In the genomic region with DNA sequence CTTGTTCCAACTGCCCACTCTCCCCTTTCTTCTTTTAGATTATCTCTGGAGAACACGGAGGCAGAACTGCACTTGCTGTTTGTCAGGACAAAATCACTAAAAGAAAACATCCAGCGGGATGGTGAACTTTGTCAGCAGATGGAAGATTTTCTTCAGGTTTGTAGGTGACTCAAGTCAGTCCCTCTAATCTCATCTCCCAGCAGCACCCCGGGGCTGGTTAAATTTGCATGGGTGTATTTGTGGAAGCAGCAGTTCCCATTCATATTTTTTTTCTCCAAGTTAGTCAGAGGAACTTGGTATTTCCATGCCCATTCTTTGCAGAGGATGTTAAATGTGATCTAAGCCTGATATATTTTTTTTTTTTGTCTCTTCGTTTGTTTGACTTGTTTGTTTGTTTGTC, we compare ENCODE assay signal across 19 cellular contexts. TPM values are rescaled to one million over a fixed set of nuclear protein-coding genes. Genes with fewer than 3 reads are reported as not detected.
DNase-seq lines count a peak whose midpoint lies in the region; ATAC-seq, FAIRE-seq and TF ChIP-seq lines count a peak whose summit lies in the region.
"Had no signal": no experiment of that assay in that cellular context is flagged by ENCODE, and none has a peak within 500 bp of the region (broad histone marks: within the 10 kb centered on the region; RNA-seq: fewer than 3 reads in every experiment).

No MANE protein-coding gene starts in this region.

- H3K4ac ChIP-seq in H9 (ENCODE audit: low read depth, low read length) (no peak overlapping the region), mesenchymal stem cell (ENCODE audit: low read depth in 1 of 2, low read length in 2 of 2) (no peak overlapping the region)

- no peak overlapping the region for H3K14ac ChIP-seq in H9 (ENCODE audit: insufficient read depth, low read length)
- no peak overlapping the region for H3K14ac ChIP-seq in mesenchymal stem cell (ENCODE audit: low read length in 2 of 2)

- H3K4me3 ChIP-seq in K562 (no peak overlapping the region), mesenchymal stem cell (ENCODE audit: insufficient read depth in 1 of 2, low read depth in 1 of 2, low read length in 2 of 2) (no peak overlapping the region), smooth muscle cell (no peak overlapping the region)

- peaks cover 5 to 9% of the 10 kb centered on the region in 2 experiments for H3K4me1 Mint-ChIP-seq in H9
- H3K4me1 Mint-ChIP-seq: CD4-positive, CD25-positive, alpha-beta regulatory T cell had no signal

- H3K79me1 ChIP-seq in H9 (ENCODE audit: insufficient read depth, low read depth, low read length, poor library complexity, severe bottlenecking), result no peaks in the 10 kb centered on the region
- peaks cover 2% of the 10 kb centered on the region for H3K79me1 ChIP-seq in mesenchymal stem cell (replicated peaks; ENCODE audit: low read length, poor library complexity, severe bottlenecking)

- no peak overlapping the region for H4K8ac ChIP-seq in H9 (replicated peaks; ENCODE audit: insufficient read length, low read depth, low read length)
- H4K8ac ChIP-seq in mesenchymal stem cell (ENCODE audit: low read length), result no peak overlapping the region

- H3K4me3 Mint-ChIP-seq in H9, result no peak overlapping the region
- H3K4me3 Mint-ChIP-seq: CD4-positive, CD25-positive, alpha-beta regulatory T cell had no signal

- H2BK12ac ChIP-seq in H9 (ENCODE audit: insufficient read length, low read depth, low read length) (no peak overlapping the region), mesenchymal stem cell (ENCODE audit: low read length in 2 of 2) (no peak overlapping the region)

- H2AK5ac ChIP-seq in H9 (ENCODE audit: insufficient read length, low read length) (no peak overlapping the region), mesenchymal stem cell (ENCODE audit: low read length, severe bottlenecking) (no peak overlapping the region)

- H3K27me3 Mint-ChIP-seq in H9 (ENCODE audit: low read depth), result no peaks in the 10 kb centered on the region

- CTCF ChIA-PET in K562 (lab: Yijun Ruan, JAX; ENCODE audit: low intra/inter-chr PET ratio), result interaction anchor here (0.7 kb wide), 1 partner anchor 175 kb away, joined by 3 read pairs; no protein-coding TSS in a partner anchor

- H3K27ac Mint-ChIP-seq in H9, result peak overlapping the region in 2 of 3 experiments; percentile 23 to 25; a peak in 3 of 7 replicates
- H3K27ac Mint-ChIP-seq: CD4-positive, CD25-positive, alpha-beta regulatory T cell had no signal

- ATAC-seq in K562, result no peak
- ATAC-seq in HG02840 (IDR thresholded peaks at IDR 0.05; ENCODE audit: low FRiP score, unreplicated experiment), result no peak
- ATAC-seq: HepG2 had no signal

- BruUV-seq in K562 (replicated peaks; lab: Mats Ljungman, UMichigan), result no TSS peak

- no peaks in the 10 kb centered on the region for H3K9me1 ChIP-seq in K562 (ENCODE audit: control insufficient read depth, insufficient read depth, low read length)

- H3K4me1 ChIP-seq in H9 (ENCODE audit: insufficient read depth, low read length) (no peaks in the 10 kb centered on the region; the same call in 1 of the 2 replicates), K562 (replicated peaks in 1 of 2; ENCODE audit: control insufficient read depth in 2 of 2, insufficient read depth in 2 of 2, low read length in 2 of 2) (peaks cover 0 to 2% of the 10 kb centered on the region in 2 experiments; a peak in 2 of 5 replicates), mesenchymal stem cell (ENCODE audit: control insufficient read depth, insufficient read depth, low read depth, low read length) (peaks cover 24% of the 10 kb centered on the region), smooth muscle cell (ENCODE audit: low read depth) (no peaks in the 10 kb centered on the region)

- H3K4me2 ChIP-seq in H9 (ENCODE audit: insufficient read depth, insufficient read length, low read length) (no peak overlapping the region), K562 (ENCODE audit: insufficient read depth, low read length) (no peak overlapping the region; the same call in 1 of the 2 replicates), mesenchymal stem cell (ENCODE audit: low read length, poor library complexity, severe bottlenecking) (no peak overlapping the region), smooth muscle cell (no peak overlapping the region)

- no peak overlapping the region for H2BK15ac ChIP-seq in H9 (ENCODE audit: low read depth, low read length)
- H2BK15ac ChIP-seq in mesenchymal stem cell (ENCODE audit: low read depth, poor library complexity, severe bottlenecking), result no peak overlapping the region

- H3F3A ChIP-seq in smooth muscle cell (ENCODE audit: low read depth), result no peaks in the 10 kb centered on the region

- TF ChIP-seq RAD21 in K562 (CRISPR knock-in tag; conservative IDR thresholded peaks at IDR 0.05 in 1 of 2, IDR thresholded peaks at IDR 0.05 in 1 of 2), result no peak

- H3K9ac ChIP-seq in H9 (ENCODE audit: extremely low read depth, insufficient read length, low read length) (no peak overlapping the region), K562 (ENCODE audit: insufficient read depth in 1 of 2, low read depth in 2 of 2, low read length in 2 of 2) (no peak overlapping the region), mesenchymal stem cell (ENCODE audit: low read length) (no peak overlapping the region), smooth muscle cell (ENCODE audit: low read depth) (no peak overlapping the region)

- H2AFZ ChIP-seq in H9 (ENCODE audit: low read length), result no peak overlapping the region
- peak overlapping the region; percentile 20 for H2AFZ ChIP-seq in K562 (ENCODE audit: low read depth, low read length)
- H2AFZ ChIP-seq in mesenchymal stem cell (ENCODE audit: low read depth, low read length), result no peak overlapping the region
- no peak overlapping the region for H2AFZ ChIP-seq in smooth muscle cell (ENCODE audit: low read depth)

- H4K5ac ChIP-seq in H9 (ENCODE audit: insufficient read length, low read depth, low read length), result no peak overlapping the region

- no peak overlapping the region for H3T11ph ChIP-seq in H9 (ENCODE audit: low read length)

- H3K9me3 ChIP-seq in H9 (ENCODE audit: control insufficient read depth, low read depth, low read length) (no peaks in the 10 kb centered on the region), K562 (replicated peaks; ENCODE audit: control insufficient read depth, insufficient read depth, low read depth, low read length) (no peaks in the 10 kb centered on the region; the same call in 1 of the 2 replicates), mesenchymal stem cell (ENCODE audit: control insufficient read depth, low read length) (no peaks in the 10 kb centered on the region), smooth muscle cell (replicated peaks; ENCODE audit: low read depth) (no peaks in the 10 kb centered on the region)

- H3K23ac ChIP-seq in H9 (ENCODE audit: insufficient read length, low read depth, low read length) (no peak overlapping the region), mesenchymal stem cell (ENCODE audit: low read length in 2 of 2) (no peak overlapping the region)

- H4K91ac ChIP-seq in H9 (ENCODE audit: insufficient read length, low read depth, low read length) (no peak overlapping the region), mesenchymal stem cell (ENCODE audit: low read length) (no peak overlapping the region)

- H3K18ac ChIP-seq in H9 (ENCODE audit: insufficient read length, low read depth, low read length) (no peak overlapping the region), mesenchymal stem cell (ENCODE audit: low read depth in 1 of 2, low read length in 2 of 2) (no peak overlapping the region)

- TF ChIP-seq POLR2A in K562 (conservative IDR thresholded peaks at IDR 0.05), result no peak

- DNase-seq in H9, result no peak
- DNase-seq in K562 (ENCODE audit: extremely low read depth in 1 of 4, low spot score in 3 of 4), result no peak
- no peak for DNase-seq in mesenchymal stem cell
- DNase-seq in smooth muscle cell (lab: John Stamatoyannopoulos, UW; ENCODE audit: unreplicated experiment), result no peak
- DNase-seq in NCI-H1048 (lab: John Stamatoyannopoulos, UW), result no peak
- no peak for DNase-seq in activated gamma-delta T cell treated with Interleukin-2 at 50 U/mL for 16 hours
- no peak for DNase-seq in dermis blood vessel endothelial cell
- DNase-seq: CD4-positive, CD25-positive, alpha-beta regulatory T cell; EL; GF-D8; NCI-H1694; NCI-H2081; NCI-H2171; Right ventricle myocardium superior had no signal

- POLR2A ChIA-PET in K562 (lab: Yijun Ruan, JAX), result no interaction called here

- in situ Hi-C loops in K562 (cut with MboI), result no loop called here

- H3K27me3 ChIP-seq in H9 (ENCODE audit: insufficient read depth, low read length) (no peaks in the 10 kb centered on the region), K562 (ENCODE audit: control insufficient read depth in 2 of 2, insufficient read depth in 2 of 2, low read length in 2 of 2) (peaks cover 7 to 18% of the 10 kb centered on the region in 2 experiments; a peak in 3 of 5 replicates), mesenchymal stem cell (ENCODE audit: control insufficient read depth in 1 of 2, insufficient read depth in 1 of 2, low read length in 2 of 2) (no peaks in the 10 kb centered on the region), smooth muscle cell (ENCODE audit: low read depth) (no peaks in the 10 kb centered on the region)

- H3K79me2 ChIP-seq in H9 (ENCODE audit: insufficient read depth, low read length) (no peaks in the 10 kb centered on the region), K562 (ENCODE audit: control insufficient read depth, insufficient read depth, low read length) (no peaks in the 10 kb centered on the region), smooth muscle cell (ENCODE audit: low read depth) (no peaks in the 10 kb centered on the region)

- H3K36me3 Mint-ChIP-seq in H9 (ENCODE audit: insufficient read depth in 1 of 3, low read depth in 3 of 3), result peaks cover 46 to 83% (median 71%) of the 10 kb centered on the region in 3 experiments; a peak in 6 of 7 replicates
- H3K36me3 Mint-ChIP-seq: CD4-positive, CD25-positive, alpha-beta regulatory T cell had no signal

- no peak for FAIRE-seq in K562 (lab: Jason Lieb, UNC)
- FAIRE-seq: A204.1, H54, HepG2 had no signal

- H4K20me1 ChIP-seq in H9 (ENCODE audit: control insufficient read depth, insufficient read depth, insufficient read length), result no peaks in the 10 kb centered on the region
- H4K20me1 ChIP-seq in K562 (replicated peaks; ENCODE audit: control insufficient read depth, insufficient read depth, low read length), result no peaks in the 10 kb centered on the region; the same call in 1 of the 2 replicates
- H4K20me1 ChIP-seq in smooth muscle cell (ENCODE audit: low read depth), result no peaks in the 10 kb centered on the region

- no CpG with 5 or more reads among the region's 4 CpGs for WGBS in H9 (ENCODE audit: extremely low coverage, insufficient read length, low lambda C conversion rate)
- 3% methylated on average over 4 of the region's 4 CpGs for WGBS in K562 (ENCODE audit: insufficient coverage, low coverage, missing lambda C conversion rate)
- 86% methylated on average over 3 of the region's 4 CpGs for WGBS in mesenchymal stem cell
- WGBS in smooth muscle cell (ENCODE audit: low lambda C conversion rate), result 86% methylated on average over 4 of the region's 4 CpGs

- H2BK5ac ChIP-seq in H9 (ENCODE audit: insufficient read length, low read length), result no peak overlapping the region
- H2BK5ac ChIP-seq in mesenchymal stem cell (ENCODE audit: low read depth, low read length, poor library complexity, severe bottlenecking), result no peak overlapping the region

- intact Hi-C loops in K562 (cut with micrococcal nuclease), result no loop called here

- H3K9me3 Mint-ChIP-seq in H9, result no peaks in the 10 kb centered on the region

- TF ChIP-seq CTCF in H9 (conservative IDR thresholded peaks at IDR 0.05), result no peak
- TF ChIP-seq CTCF in K562 (IDR thresholded peaks at IDR 0.05 in 2 of 3, conservative IDR thresholded peaks at IDR 0.05 in 1 of 3; ENCODE audit: insufficient read depth in 2 of 3, low read depth in 1 of 3, low read length in 3 of 3), result no peak
- no peak for TF ChIP-seq CTCF in smooth muscle cell (IDR thresholded peaks at IDR 0.05; ENCODE audit: borderline replicate concordance, insufficient read depth, poor library complexity, severe bottlenecking)

- H2BK20ac ChIP-seq in H9 (ENCODE audit: low read depth, low read length, poor library complexity, severe bottlenecking), result no peak overlapping the region

- no peak overlapping the region for H3K56ac ChIP-seq in H9 (ENCODE audit: insufficient read length, low read depth, low read length)

- H3K36me3 ChIP-seq in K562 (ENCODE audit: control insufficient read depth, insufficient read depth, low read length) (no peaks in the 10 kb centered on the region), mesenchymal stem cell (ENCODE audit: control insufficient read depth in 1 of 2, insufficient read depth in 2 of 2, low read depth in 1 of 2, low read length in 2 of 2) (peaks cover 0 to 16% of the 10 kb centered on the region in 2 experiments), smooth muscle cell (ENCODE audit: low read depth) (no peaks in the 10 kb centered on the region)

- no peaks in the 10 kb centered on the region for H3K23me2 ChIP-seq in H9 (ENCODE audit: insufficient read length, low read depth, low read length, poor library complexity, severe bottlenecking)

- H3K27ac ChIP-seq in H9 (ENCODE audit: insufficient read length, low read depth, low read length) (no peak overlapping the region), K562 (ENCODE audit: extremely low read depth, low read depth, low read length) (no peak overlapping the region), mesenchymal stem cell (ENCODE audit: low read length, poor library complexity, severe bottlenecking) (peak overlapping the region; percentile 14), smooth muscle cell (ENCODE audit: low read depth) (peak overlapping the region; percentile 8)
- H3K27ac ChIP-seq: HL-60 had no signal

- H2BK120ac ChIP-seq in H9 (ENCODE audit: low read depth, low read length, poor library complexity, severe bottlenecking) (no peak overlapping the region), mesenchymal stem cell (ENCODE audit: low read depth, low read length) (no peak overlapping the region)

- TF ChIP-seq EP300 in K562 (IDR thresholded peaks at IDR 0.05; ENCODE audit: low read length), result no peak

RNA-seq across cellular contexts. Expression of a gene that starts 31.8 kb away (rescaled TPM):
- total RNA-seq in H9 (2021) (19.7 and 19.9 TPM in 2 replicates), K562 (2014; rRNA removed) (0.04 and 0.05 TPM in 2 replicates), K562 (2014; rRNA removed; fragmentation: Illumina TruSeq; extraction: Trizol) (0.07 and 0.10 TPM in 2 replicates), K562 (2015; rRNA removed; fragmentation: Illumina TruSeq; extraction: Trizol) (0.04 TPM in 2 replicates), K562 (2021) (0.16 and 0.18 TPM in 2 replicates), smooth muscle cell (2.0 and 3.0 TPM in 2 replicates), dermis blood vessel endothelial cell (0.42 and 0.68 TPM in 2 replicates)
- 0.83 and 1.1 TPM in 2 replicates for total RNA-seq in K562 (2011; cell fraction: chromatin; rRNA removed; ENCODE audit: low replicate concordance)
- total RNA-seq in K562 (2011; cell fraction: nucleolus; rRNA removed), result 0.53 and 0.83 TPM in 2 replicates
- 0.51 and 0.69 TPM in 2 replicates for total RNA-seq in K562 (2011; cell fraction: nucleoplasm; rRNA removed)
- polyA plus RNA-seq in K562 (2011; rRNA removed) (0.43 and 0.66 TPM in 2 replicates), K562 (2014; fragmentation: Illumina TruSeq; extraction: Trizol) (0.07 and 0.10 TPM in 2 replicates), K562 (2014; fragmentation: Nextera tagmentation; extraction: Ambion mirVana) (under 1 TPM; 0.01 to 0.08 TPM), K562 (2014; rRNA removed) (0.03 and 0.16 TPM in 2 replicates), smooth muscle cell (0.49 and 1.3 TPM in 2 replicates)
- polyA plus RNA-seq in K562 (2011; cell fraction: cytosol; rRNA removed), result 0.33 and 0.59 TPM in 2 replicates
- polyA plus RNA-seq in K562 (2011; cell fraction: nucleus; rRNA removed), result 1.6 and 1.9 TPM in 2 replicates
- polyA plus RNA-seq in K562 (2012), result 0.12 and 0.24 TPM in 2 replicates
- polyA minus RNA-seq in K562 (2011; rRNA and poly(A)+ RNA removed), result 0.49 and 0.90 TPM in 2 replicates
- polyA minus RNA-seq in K562 (2011; cell fraction: cytosol; rRNA and poly(A)+ RNA removed), result 0.76 and 1.6 TPM in 2 replicates
- 0.67 and 1.1 TPM in 2 replicates for polyA minus RNA-seq in K562 (2011; cell fraction: nucleus; rRNA and poly(A)+ RNA removed)
- polyA plus RNA-seq in mesenchymal stem cell (2013, experiment 1 of 2), result 0.12 TPM
- 0.14 TPM for polyA plus RNA-seq in mesenchymal stem cell (2013, experiment 2 of 2)
- polyA plus RNA-seq: CD4-positive, CD25-positive, alpha-beta regulatory T cell had no signal

Comparison
In these comparisons a context has a peak if more than half of its experiments do, and no peak if none do; other contexts are left out.
1. H3K27ac ChIP-seq: peak in mesenchymal stem cell (single experiment) and smooth muscle cell (single experiment); none in H9 (single experiment) and K562 (single experiment).